Comparison of ENCODE assay signal across 21 cellular contexts in the genomic region with DNA sequence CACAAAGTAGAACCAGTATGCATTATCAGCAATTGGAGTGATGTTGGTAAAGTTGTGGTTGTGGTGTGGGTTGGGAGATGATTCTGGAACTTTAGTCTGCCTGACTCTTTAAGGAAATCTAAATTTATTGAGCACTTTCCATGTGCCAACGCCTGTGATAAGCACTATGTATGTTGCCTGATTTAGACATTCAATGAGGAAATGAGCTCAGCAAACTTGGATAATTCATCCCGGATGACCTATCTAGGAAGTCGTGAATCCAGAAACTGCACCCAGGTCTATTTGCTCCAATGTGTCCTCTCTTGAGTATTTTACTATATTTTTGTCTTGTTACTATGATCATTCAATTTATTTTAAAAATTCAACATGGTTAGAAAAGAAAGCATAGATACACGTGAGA.
DNase-seq lines count a peak whose midpoint lies in the region; ATAC-seq, FAIRE-seq and TF ChIP-seq lines count a peak whose summit lies in the region.
"Had no signal": no experiment of that assay in that cellular context is flagged by ENCODE, and none has a peak within 500 bp of the region (broad histone marks: within the 10 kb centered on the region; RNA-seq: fewer than 3 reads in every experiment).

No MANE protein-coding gene starts in this region.

- ATAC-seq in A549 (no peak), mucosa of descending colon (peak; percentile 67), GM21447 (IDR thresholded peaks at IDR 0.05; ENCODE audit: unreplicated experiment) (no peak), omental fat pad (ENCODE audit: low FRiP score) (no peak)
- ATAC-seq in activated T-cell treated with anti-CD3 and anti-CD28 coated beads, Interleukin-2, amount 50 U/mL, for 72 hours (replicated peaks in 1 of 2), result no peak
- ATAC-seq: GM12878, GM23338 had no signal

- H3K4me3 ChIP-seq in A549 (no peak overlapping the region), PC-9 (no peak overlapping the region), mucosa of descending colon (no peak overlapping the region)
- H3K4me3 ChIP-seq: BLaER1, GM12878, GM23338 had no signal

- no peak overlapping the region for H3K4me3 Mint-ChIP-seq in activated T-cell treated with anti-CD3 and anti-CD28 coated beads, Interleukin-2, amount 50 U/mL, for 72 hours
- H3K4me3 Mint-ChIP-seq: CD14-positive monocyte; CD4-positive, alpha-beta memory T cell; GM23338 had no signal

- peaks cover 28% of the 10 kb centered on the region for H3K4me1 ChIP-seq in A549
- H3K4me1 ChIP-seq in PC-9 (replicated peaks; ENCODE audit: insufficient read depth), result peaks cover 24% of the 10 kb centered on the region
- H3K4me1 ChIP-seq in mucosa of descending colon (ENCODE audit: low read depth), result no peaks in the 10 kb centered on the region

- no TSS peak for BruUV-seq in PC-9 (replicated peaks; lab: Mats Ljungman, UMichigan)

- POLR2A ChIA-PET in A549 (lab: Yijun Ruan, JAX) (no interaction called here), PC-9 (lab: Charles Lee; ENCODE audit: unreplicated experiment) (no interaction called here)

- no peak for TF ChIP-seq CTCF in A549 (IDR thresholded peaks at IDR 0.05)
- TF ChIP-seq CTCF in PC-9 (conservative IDR thresholded peaks at IDR 0.05), result no peak
- TF ChIP-seq CTCF in mucosa of descending colon (IDR thresholded peaks at IDR 0.05), result no peak
- no peak for TF ChIP-seq CTCF in omental fat pad (IDR thresholded peaks at IDR 0.05)

- H3K27me3 Mint-ChIP-seq in activated T-cell treated with anti-CD3 and anti-CD28 coated beads, Interleukin-2, amount 50 U/mL, for 72 hours (ENCODE audit: low read depth), result no peaks in the 10 kb centered on the region
- H3K27me3 Mint-ChIP-seq: CD4-positive, alpha-beta memory T cell had no signal

- H3K36me3 Mint-ChIP-seq in activated T-cell treated with anti-CD3 and anti-CD28 coated beads, Interleukin-2, amount 50 U/mL, for 72 hours (ENCODE audit: insufficient read depth in 2 of 2), result no peaks in the 10 kb centered on the region
- H3K36me3 Mint-ChIP-seq: CD14-positive monocyte; CD4-positive, alpha-beta memory T cell had no signal

- no peaks in the 10 kb centered on the region for H3K9me3 ChIP-seq in A549
- no peaks in the 10 kb centered on the region for H3K9me3 ChIP-seq in PC-9 (ENCODE audit: insufficient read depth, low read depth)
- H3K9me3 ChIP-seq in mucosa of descending colon, result no peaks in the 10 kb centered on the region
- H3K9me3 ChIP-seq: BLaER1 had no signal

- intact Hi-C loops in PC-9 (cut with micrococcal nuclease; ENCODE audit: unreplicated experiment), result loop anchor here (5.0 to 10.0 kb wide), 2 partner anchors 126 to 1056 kb away; no protein-coding TSS in a partner anchor
- intact Hi-C loops in mucosa of descending colon (cut with DNase I, micrococcal nuclease), result no loop called here

- no peak for TF ChIP-seq EP300 in A549 (IDR thresholded peaks at IDR 0.05)

- no peaks in the 10 kb centered on the region for H3K9me3 Mint-ChIP-seq in activated T-cell treated with anti-CD3 and anti-CD28 coated beads, Interleukin-2, amount 50 U/mL, for 72 hours
- H3K9me3 Mint-ChIP-seq: GM23338 had no signal

- no peaks in the 10 kb centered on the region for H3K27me3 ChIP-seq in PC-9 (ENCODE audit: insufficient read depth, low read depth)
- H3K27me3 ChIP-seq: BLaER1 had no signal

- no peak overlapping the region for H3K27ac Mint-ChIP-seq in activated T-cell treated with anti-CD3 and anti-CD28 coated beads, Interleukin-2, amount 50 U/mL, for 72 hours
- H3K27ac Mint-ChIP-seq: CD14-positive monocyte; CD4-positive, alpha-beta memory T cell; GM23338 had no signal

- H3K79me2 ChIP-seq in PC-9 (ENCODE audit: low read depth), result no peaks in the 10 kb centered on the region

- CTCF ChIA-PET in A549 (lab: Yijun Ruan, JAX), result interaction anchor here (1.0 kb wide), 1 partner anchor 391 kb away, joined by 3 read pairs; no protein-coding TSS in a partner anchor
- CTCF ChIA-PET in PC-9 (lab: Charles Lee), result interaction anchor here (0.6 kb wide), 1 partner anchor 351 kb away, joined by 3 read pairs; no protein-coding TSS in a partner anchor

- no peak overlapping the region for H3K4me2 ChIP-seq in A549
- no peak overlapping the region for H3K4me2 ChIP-seq in PC-9
- H3K4me2 ChIP-seq: BLaER1, GM23338 had no signal

- H2AFZ ChIP-seq in PC-9, result no peak overlapping the region
- H2AFZ ChIP-seq: GM23338 had no signal

- DNase-seq in A549 (ENCODE audit: low read depth in 1 of 2, low spot score in 1 of 2), result no peak
- DNase-seq in PC-9, result no peak
- peak; percentile 30 for DNase-seq in dermis blood vessel endothelial cell
- peak in 1 of 3 donors; percentile 11 for DNase-seq in mucosa of descending colon
- DNase-seq in activated T-cell treated with anti-CD3 and anti-CD28 coated beads, Interleukin-2, amount 50 U/mL, for 72 hours, result no peak
- no peak for DNase-seq in DMS114 treated with DMSO at 0.1 percent for 48 hours (lab: John Stamatoyannopoulos, UW; ENCODE audit: unreplicated experiment)
- DNase-seq in omental fat pad (ENCODE audit: low spot score), result no peak
- DNase-seq: Calu3; CD4-positive, alpha-beta memory T cell; DMS53; DND-41; EL; HCEC 1CT had no signal

- no peaks in the 10 kb centered on the region for H3K9me2 ChIP-seq in PC-9 (ENCODE audit: insufficient read depth)

- H3K27ac ChIP-seq in A549, result peak overlapping the region; percentile 52 to 77; a peak in 4 of 6 replicates
- peak overlapping the region; percentile 94 for H3K27ac ChIP-seq in PC-9
- H3K27ac ChIP-seq: 22Rv1, BLaER1, HL-60 had no signal

- no peaks in the 10 kb centered on the region for H3K36me3 ChIP-seq in PC-9 (ENCODE audit: low read depth)
- no peaks in the 10 kb centered on the region for H3K36me3 ChIP-seq in mucosa of descending colon (ENCODE audit: low read depth)
- H3K36me3 ChIP-seq: BLaER1 had no signal

- no peak for TF ChIP-seq RAD21 in A549 (conservative IDR thresholded peaks at IDR 0.05 in 1 of 2, IDR thresholded peaks at IDR 0.05 in 1 of 2)

- 91% methylated on average over 4 of the region's 4 CpGs for WGBS in A549 (ENCODE audit: missing lambda C conversion rate)

- H3F3A ChIP-seq in PC-9 (ENCODE audit: insufficient read depth, low read depth), result peaks cover 11% of the 10 kb centered on the region

- FAIRE-seq in A549 (lab: Jason Lieb, UNC), result no peak
- FAIRE-seq: GM12878, H54 had no signal

- TF ChIP-seq POLR2A in A549 (IDR thresholded peaks at IDR 0.05; ENCODE audit: low read length), result no peak

- no peaks in the 10 kb centered on the region for H3K4me1 Mint-ChIP-seq in activated T-cell treated with anti-CD3 and anti-CD28 coated beads, Interleukin-2, amount 50 U/mL, for 72 hours (ENCODE audit: low read depth)
- H3K4me1 Mint-ChIP-seq: CD14-positive monocyte; CD4-positive, alpha-beta memory T cell; GM23338 had no signal

- H4K20me1 ChIP-seq in PC-9 (ENCODE audit: insufficient read depth), result no peaks in the 10 kb centered on the region
- H4K20me1 ChIP-seq: BLaER1 had no signal

TF ChIP-seq in A549, 52 proteins besides CTCF, POLR2A, EP300 and RAD21:
- no peak for TF ChIP-seq HOXB13 (CRISPR knock-in tag; IDR thresholded peaks at IDR 0.05; ENCODE audit: low read depth)
- no peak for TF ChIP-seq TP53 (CRISPR knock-in tag; IDR thresholded peaks at IDR 0.05)
- no peak for TF ChIP-seq RCOR1 (IDR thresholded peaks at IDR 0.05; ENCODE audit: low read depth, low read length)
- TF ChIP-seq RARB (CRISPR knock-in tag; IDR thresholded peaks at IDR 0.05), result no peak
- no peak for TF ChIP-seq BCL3 (IDR thresholded peaks at IDR 0.05)
- TF ChIP-seq POLR2AphosphoS2 (conservative IDR thresholded peaks at IDR 0.05; ENCODE audit: low read length), result no peak
